Comparison of ENCODE assay signal across 19 cellular contexts in the genomic region with DNA sequence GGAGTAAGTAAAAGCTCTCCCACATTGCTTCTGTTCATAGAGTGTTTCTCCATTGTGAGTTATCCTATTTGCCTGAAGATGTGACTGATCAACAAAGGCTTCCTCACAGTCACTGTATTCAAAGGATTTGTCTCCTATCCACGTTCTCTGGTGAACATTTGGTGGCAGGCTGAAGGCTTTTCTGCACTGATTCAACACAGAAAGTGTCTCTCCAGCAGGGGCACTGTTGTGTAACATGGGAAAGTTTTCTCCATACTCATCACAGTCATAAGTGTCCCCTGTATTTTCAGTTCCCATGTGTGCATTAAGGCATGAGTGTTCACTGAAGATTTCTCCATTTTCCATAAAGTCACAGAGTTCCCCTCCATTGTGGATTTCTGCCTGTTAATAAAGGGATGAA. TPM values are rescaled to one million over a fixed set of nuclear protein-coding genes. Genes with fewer than 3 reads are reported as not detected.
DNase-seq lines count a peak whose midpoint lies in the region; ATAC-seq and TF ChIP-seq lines count a peak whose summit lies in the region.
"Had no signal": no experiment of that assay in that cellular context is flagged by ENCODE, and none has a peak within 500 bp of the region (broad histone marks: within the 10 kb centered on the region; RNA-seq: fewer than 3 reads in every experiment).

No MANE protein-coding gene starts in this region.

- H3K4me2 ChIP-seq in smooth muscle cell = no peak overlapping the region

- peaks cover 87% of the 10 kb centered on the region for H3K79me2 ChIP-seq in smooth muscle cell (ENCODE audit: low read depth)

- in situ Hi-C loops in brain microvascular endothelial cell (cut with HindIII; ENCODE audit: low pct_ligation_motif_present, low sequenced_read_pairs) = no loop called here

- TF ChIP-seq CTCF in brain microvascular endothelial cell (IDR thresholded peaks at IDR 0.05; ENCODE audit: low read depth, low read length, missing control alignments) = peak; percentile 6
- TF ChIP-seq CTCF in smooth muscle cell (IDR thresholded peaks at IDR 0.05; ENCODE audit: borderline replicate concordance, insufficient read depth, poor library complexity, severe bottlenecking) = no peak

- H3K9ac ChIP-seq in HUES48 (ENCODE audit: low read depth, low read length) = no peak overlapping the region
- no peak overlapping the region for H3K9ac ChIP-seq in smooth muscle cell (ENCODE audit: low read depth)

- 89% methylated on average over 1 of the region's 1 CpG for whole genome bisulfite sequencing in smooth muscle cell (ENCODE audit: low lambda C conversion rate)

- no peak for ATAC-seq in GM21381 (IDR thresholded peaks at IDR 0.05; ENCODE audit: unreplicated experiment)
- ATAC-seq: CD8-positive, alpha-beta T cell; heart right ventricle; natural killer cell treated with Interleukin-12 subunit alpha and Interleukin-12 subunit beta and Interleukin-15 and Interleukin-18, amount 100 ng/mL, for 72 hours had no signal

- no peak overlapping the region for H3K27ac ChIP-seq in HUES48 (ENCODE audit: low read depth, low read length)
- no peak overlapping the region for H3K27ac ChIP-seq in brain microvascular endothelial cell
- H3K27ac ChIP-seq in smooth muscle cell (ENCODE audit: low read depth) = no peak overlapping the region
- H3K27ac ChIP-seq: heart right ventricle, tibial artery had no signal

- H4K20me1 ChIP-seq in smooth muscle cell (ENCODE audit: low read depth) = no peaks in the 10 kb centered on the region

- H3K4me3 ChIP-seq in HUES48 (ENCODE audit: low read depth, low read length) (peak overlapping the region; percentile 17; the same call in 1 of the 2 replicates), brain microvascular endothelial cell (ENCODE audit: low read depth, low read length) (no peak overlapping the region), smooth muscle cell (peak overlapping the region; percentile 28)
- H3K4me3 ChIP-seq: heart right ventricle, tibial artery had no signal

- peaks cover 95% of the 10 kb centered on the region for H3K36me3 ChIP-seq in HUES48 (ENCODE audit: control insufficient read depth, insufficient read depth, low read length)
- H3K36me3 ChIP-seq in brain microvascular endothelial cell (replicated peaks) = peaks cover 70% of the 10 kb centered on the region
- H3K36me3 ChIP-seq in smooth muscle cell (ENCODE audit: low read depth) = peaks cover 87% of the 10 kb centered on the region

- H3K9me3 ChIP-seq in HUES48 (ENCODE audit: control insufficient read depth, insufficient read depth, low read length) (peaks cover 83% of the 10 kb centered on the region), smooth muscle cell (replicated peaks; ENCODE audit: low read depth) (peaks cover 79% of the 10 kb centered on the region)

- H3K27me3 ChIP-seq in HUES48 (ENCODE audit: control insufficient read depth, insufficient read depth, low read length) = no peaks in the 10 kb centered on the region
- no peaks in the 10 kb centered on the region for H3K27me3 ChIP-seq in brain microvascular endothelial cell (replicated peaks)
- no peaks in the 10 kb centered on the region for H3K27me3 ChIP-seq in smooth muscle cell (ENCODE audit: low read depth)
- H3K27me3 ChIP-seq: heart right ventricle, tibial artery had no signal

- no peak overlapping the region for H2AFZ ChIP-seq in smooth muscle cell (ENCODE audit: low read depth)

- DNase-seq in DMS53 (lab: John Stamatoyannopoulos, UW) (peak; percentile 8), DMS53 treated with DMSO at 0.1 percent for 48 hours (lab: John Stamatoyannopoulos, UW; ENCODE audit: unreplicated experiment) (no peak), brain microvascular endothelial cell (no peak), smooth muscle cell (lab: John Stamatoyannopoulos, UW; ENCODE audit: unreplicated experiment) (no peak), amniotic stem cell (lab: John Stamatoyannopoulos, UW) (no peak)
- no peak for DNase-seq in stimulated activated CD4-positive, alpha-beta T cell treated with anti-CD3 and anti-CD28 coated beads, Interleukin-4, amount 100 ng/mL, for 24 hours
- DNase-seq: activated CD4-positive, alpha-beta memory T cell treated with anti-CD3 and anti-CD28 coated beads for 36 hours; activated naive CD8-positive, alpha-beta T cell treated with anti-CD3 and anti-CD28 coated beads for 36 hours; activated T-cell treated with anti-CD3 and anti-CD28 coated beads, Interleukin-2, amount 50 U/mL, for 48 hours; CD8-positive, alpha-beta T cell; effector CD8-positive, alpha-beta T cell; heart right ventricle; mammary epithelial cell; NCI-H1417 treated with DMSO at 0.1 percent for 48 hours; NCI-H2171; tibial artery had no signal

- H3K4me1 ChIP-seq in HUES48 (ENCODE audit: control insufficient read depth, insufficient read depth, low read length) (no peaks in the 10 kb centered on the region), smooth muscle cell (ENCODE audit: low read depth) (no peaks in the 10 kb centered on the region)
- H3K4me1 ChIP-seq: heart right ventricle, tibial artery had no signal

- peaks cover 13% of the 10 kb centered on the region for H3F3A ChIP-seq in smooth muscle cell (ENCODE audit: low read depth)

RNA-seq across cellular contexts. Expression of a gene that starts 17.6 kb away (rescaled TPM):
- total RNA-seq in smooth muscle cell = 33.1 and 33.6 TPM in 2 replicates
- polyA plus RNA-seq in smooth muscle cell = 3.6 and 4.1 TPM in 2 replicates

RNA-seq across cellular contexts. Expression of a gene that starts 28.3 kb away (rescaled TPM):
- 13.2 and 21.0 TPM in 2 replicates for total RNA-seq in smooth muscle cell
- polyA plus RNA-seq in smooth muscle cell = 8.1 and 12.7 TPM in 2 replicates

RNA-seq across cellular contexts. Expression of a gene that starts 54.3 kb away (rescaled TPM):
- total RNA-seq in smooth muscle cell = 59.3 and 64.2 TPM in 2 replicates
- polyA plus RNA-seq in smooth muscle cell = 27.1 and 30.5 TPM in 2 replicates
